Comparison of ENCODE assay signal across 10 cellular contexts in the genomic region with DNA sequence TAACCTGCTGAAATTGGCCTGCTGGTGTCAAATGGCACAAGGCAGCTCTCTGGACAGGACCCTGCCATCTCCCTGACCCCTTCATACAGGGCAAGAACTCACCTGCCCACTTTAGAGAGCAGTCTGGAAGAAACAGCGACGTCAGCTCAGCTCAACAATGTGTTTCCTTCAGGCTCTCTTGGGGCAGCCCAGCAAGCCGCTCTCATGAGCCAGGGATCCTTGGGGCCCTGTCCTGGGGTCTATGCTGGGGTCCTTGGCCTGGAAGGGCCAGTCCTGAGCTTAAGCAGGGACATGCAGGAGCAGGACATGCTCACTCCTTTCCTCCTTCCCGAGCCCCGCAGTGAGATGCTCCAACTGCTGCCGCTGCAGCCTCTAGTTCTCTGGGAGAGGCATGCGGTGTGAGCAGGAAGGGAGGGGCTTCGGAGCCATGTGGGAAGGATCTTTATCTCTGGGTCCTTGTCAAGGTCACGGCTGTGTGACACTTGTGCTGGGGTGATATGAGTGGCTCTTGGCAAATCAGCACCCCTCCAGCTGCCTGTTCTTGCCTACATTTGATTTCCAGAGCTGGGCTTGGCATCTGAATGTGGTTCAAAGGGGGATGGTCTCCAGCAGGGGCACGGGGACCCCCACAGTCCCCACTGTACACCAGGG. TPM values are rescaled to one million over a fixed set of nuclear protein-coding genes. Genes with fewer than 3 reads are reported as not detected.
A peak's percentile ranks its signal among the peaks of the same experiment; 100 is the strongest.
DNase-seq lines count a peak whose midpoint lies in the region; ATAC-seq, FAIRE-seq and TF ChIP-seq lines count a peak whose summit lies in the region.
"Had no signal": no experiment of that assay in that cellular context is flagged by ENCODE, and none has a peak within 500 bp of the region (broad histone marks: within the 10 kb centered on the region; RNA-seq: fewer than 3 reads in every experiment).

No MANE protein-coding gene starts in this region.

- H3K27me3 ChIP-seq in H1 (replicated peaks in 1 of 4; ENCODE audit: control insufficient read depth in 3 of 4, extremely low read depth in 1 of 4, insufficient read depth in 3 of 4, low read length in 3 of 4): peaks cover 16 to 63% (median 55%) of the 10 kb centered on the region in 4 experiments

- peak; percentile 58 for DNase-seq in DMS53 (lab: John Stamatoyannopoulos, UW)
- no peak for DNase-seq in DMS53 treated with DMSO at 0.1 percent for 48 hours (lab: John Stamatoyannopoulos, UW; ENCODE audit: unreplicated experiment)
- DNase-seq in H1 (ENCODE audit: low read depth in 1 of 2, low spot score in 2 of 2): no peak
- DNase-seq in mesothelial cell of epicardium (ENCODE audit: low spot score in 2 of 2, unreplicated experiment in 2 of 2): no peak
- DNase-seq in urothelium cell line (ENCODE audit: low spot score): peak; percentile 55
- no peak for DNase-seq in glomerular visceral epithelial cell (ENCODE audit: extremely low spot score)
- DNase-seq: 8988T; stimulated activated CD4-positive, alpha-beta T cell treated with anti-CD3 and anti-CD28 coated beads, Interleukin-1b, Interleukin-23, amount 100 ng/mL, for 48 hours had no signal

- no peak overlapping the region for H2AFZ ChIP-seq in H1 (ENCODE audit: low read length)

- no peak overlapping the region for H3K9ac ChIP-seq in H1 (replicated peaks in 1 of 4; ENCODE audit: extremely low read depth in 1 of 4, low read depth in 3 of 4, low read length in 3 of 4)

- no peaks in the 10 kb centered on the region for H3K79me1 ChIP-seq in H1 (ENCODE audit: low read depth, low read length)

- FAIRE-seq in H1 (lab: Jason Lieb, UNC) (no peak), urothelium cell line (lab: Jason Lieb, UNC) (peak; percentile 42)

- H3K9me3 ChIP-seq in H1 (ENCODE audit: insufficient read depth in 2 of 2, low read depth in 1 of 2, low read length in 1 of 2): no peaks in the 10 kb centered on the region

- H3K18ac ChIP-seq in H1 (ENCODE audit: extremely low read depth, low read length): no peak overlapping the region

- peak overlapping the region; percentile 88 for H3K27ac Mint-ChIP-seq in mesothelial cell of epicardium

- H3K9me3 Mint-ChIP-seq in mesothelial cell of epicardium: no peaks in the 10 kb centered on the region

- H4K20me1 ChIP-seq in H1 (replicated peaks in 1 of 2; ENCODE audit: control insufficient read depth in 1 of 2, insufficient read depth in 2 of 2, low read length in 2 of 2): peaks cover under 1 to 2% of the 10 kb centered on the region in 2 experiments

- H2BK120ac ChIP-seq in H1 (replicated peaks; ENCODE audit: low read depth, low read length): no peak overlapping the region

- no peak overlapping the region for H2BK12ac ChIP-seq in H1 (ENCODE audit: low read depth, low read length)

- H3K79me2 ChIP-seq in H1 (ENCODE audit: control insufficient read depth in 1 of 2, insufficient read depth in 2 of 2, low read length in 2 of 2): no peaks in the 10 kb centered on the region

- H4K8ac ChIP-seq in H1 (ENCODE audit: extremely low read depth, insufficient read depth, low read length): no peak overlapping the region

- no peaks in the 10 kb centered on the region for H3K36me3 ChIP-seq in H1 (ENCODE audit: control insufficient read depth in 2 of 4, insufficient read depth in 4 of 4, low read length in 3 of 4)

- H3K27me3 Mint-ChIP-seq in mesothelial cell of epicardium (ENCODE audit: low read depth): peaks cover 14% of the 10 kb centered on the region

- no peak overlapping the region for H3K4ac ChIP-seq in H1 (replicated peaks; ENCODE audit: insufficient read length, low read depth, low read length)

- peaks cover 42% of the 10 kb centered on the region for H3K4me1 Mint-ChIP-seq in mesothelial cell of epicardium

- TF ChIP-seq CTCF in H1 (IDR thresholded peaks at IDR 0.05; ENCODE audit: control extremely low read depth in 1 of 3, insufficient read depth in 1 of 3, low read depth in 1 of 3, low read length in 3 of 3) (no peak), mesothelial cell of epicardium (IDR thresholded peaks at IDR 0.05; ENCODE audit: unreplicated experiment) (no peak)

- H2BK5ac ChIP-seq in H1 (ENCODE audit: low read depth, low read length): no peak overlapping the region

- H3K36me3 Mint-ChIP-seq in mesothelial cell of epicardium: no peaks in the 10 kb centered on the region

- no peak for TF ChIP-seq POLR2A in H1 (IDR thresholded peaks at IDR 0.05; ENCODE audit: control extremely low read depth in 1 of 2, low read depth in 2 of 2, low read length in 2 of 2)

- H2BK15ac ChIP-seq in H1 (ENCODE audit: low read length): peak overlapping the region; percentile 72; the same call in 1 of the 2 replicates

- TF ChIP-seq RAD21 in H1 (IDR thresholded peaks at IDR 0.05 in 1 of 2, conservative IDR thresholded peaks at IDR 0.05 in 1 of 2; ENCODE audit: low read depth in 2 of 2, low read length in 2 of 2): no peak

- CTCF ChIA-PET in H1 (lab: Charles Lee; ENCODE audit: partially characterized antibody): interaction anchor here (1.1 to 6.3 kb wide), 6 partner anchors 10 to 46 kb away, joined by 3 to 55 read pairs (median 9); no protein-coding TSS in a partner anchor

- H4K91ac ChIP-seq in H1 (replicated peaks; ENCODE audit: insufficient read length, low read length): no peak overlapping the region

- no peak overlapping the region for H3K4me3 Mint-ChIP-seq in mesothelial cell of epicardium

- no peak overlapping the region for H4K5ac ChIP-seq in H1 (ENCODE audit: insufficient read length, low read depth, low read length)

- ATAC-seq in HG02610 (IDR thresholded peaks at IDR 0.05; ENCODE audit: unreplicated experiment) (no peak), HG02973 (IDR thresholded peaks at IDR 0.05; ENCODE audit: unreplicated experiment) (no peak)

- peaks cover 3 to 7% (median 6%) of the 10 kb centered on the region in 4 experiments; a peak in 4 of 7 replicates for H3K4me1 ChIP-seq in H1 (replicated peaks in 1 of 4; ENCODE audit: control insufficient read depth in 3 of 4, insufficient read depth in 4 of 4, low read length in 3 of 4)

- no peak overlapping the region; a peak in 1 of 4 replicates for H3K4me2 ChIP-seq in H1 (ENCODE audit: insufficient read depth in 1 of 2, low read depth in 2 of 2, low read length in 2 of 2)

- peaks cover 9% of the 10 kb centered on the region; the same call in 1 of the 2 replicates for H3K23me2 ChIP-seq in H1 (ENCODE audit: low read depth, low read length)

- no peak for TF ChIP-seq EP300 in H1 (IDR thresholded peaks at IDR 0.05; ENCODE audit: borderline replicate concordance in 1 of 2, low read depth in 2 of 2, low read length in 2 of 2)

- H2AK5ac ChIP-seq in H1 (ENCODE audit: low read depth, low read length): no peak overlapping the region

- WGBS in H1 (ENCODE audit: extremely low coverage in 1 of 2, insufficient coverage in 1 of 2, insufficient read length in 1 of 2, insufficient replicate concordance in 2 of 2, low coverage in 1 of 2, low lambda C conversion rate in 2 of 2, missing lambda C conversion rate in 1 of 2), 2 experiments: 85% methylated on average over 10 of the region's 10 CpGs; no CpG with 5 or more reads in 1 of the 2 experiments

- POLR2A ChIA-PET in H1 (lab: Charles Lee; ENCODE audit: partially characterized antibody): interaction anchor here (1.0 kb wide), 1 partner anchor 13 kb away, joined by 3 read pairs; no protein-coding TSS in a partner anchor

- no peak overlapping the region for H2BK20ac ChIP-seq in H1 (ENCODE audit: low read length)

- H3K14ac ChIP-seq in H1 (ENCODE audit: insufficient read length): no peak overlapping the region

- H3K27ac ChIP-seq in H1 (ENCODE audit: low read depth, low read length): no peak overlapping the region

- no peak overlapping the region for H3K56ac ChIP-seq in H1 (replicated peaks; ENCODE audit: insufficient read length, low read depth, low read length)

- H3K23ac ChIP-seq in H1 (ENCODE audit: insufficient read length): no peak overlapping the region

- no peak overlapping the region for H3K4me3 ChIP-seq in H1 (ENCODE audit: extremely low read depth in 1 of 4, insufficient read depth in 2 of 4, low read depth in 3 of 4, low read length in 4 of 4)

RNA-seq across cellular contexts. Expression of a gene that starts 3.4 kb away (rescaled TPM):
- 2.5 and 3.5 TPM in 2 replicates for total RNA-seq in H1 (2021; fragmentation: NEBNext Ultra II Directional; extraction: Animal tissue kit (Norgen Biotek cat#: 25700))
- 1.5 and 2.1 TPM in 2 replicates for polyA plus RNA-seq in H1 (2011; rRNA removed)
- polyA plus RNA-seq in H1 (2011; cell fraction: cytosol; rRNA removed): 1.1 TPM
- 1.8 TPM for polyA plus RNA-seq in H1 (2011; cell fraction: nucleus; rRNA removed)
- polyA plus RNA-seq in H1 (2012, experiment 1 of 2): 1.4 to 2.4 TPM (median 1.9 TPM) in 4 replicates
- polyA plus RNA-seq in H1 (2012, experiment 2 of 2): 2.1 TPM
- 0.83 TPM for polyA plus RNA-seq in H1 (2013, experiment 1 of 2)
- 0.87 TPM for polyA plus RNA-seq in H1 (2013, experiment 2 of 2)
- polyA minus RNA-seq in H1 (2011; rRNA and poly(A)+ RNA removed): 0.44 and 0.49 TPM in 2 replicates
- 0.95 TPM for polyA minus RNA-seq in H1 (2011; cell fraction: cytosol; rRNA and poly(A)+ RNA removed)
- polyA minus RNA-seq in H1 (2011; cell fraction: nucleus; rRNA and poly(A)+ RNA removed): 1.3 TPM
- total RNA-seq in mesothelial cell of epicardium: 21.9 to 22.1 TPM (median 22.1 TPM) in 3 replicates

RNA-seq across cellular contexts. Expression of a gene that starts 17.8 kb away (rescaled TPM):
- total RNA-seq in H1 (2021; fragmentation: NEBNext Ultra II Directional; extraction: Animal tissue kit (Norgen Biotek cat#: 25700)): 30.7 and 32.6 TPM in 2 replicates
- polyA plus RNA-seq in H1 (2011; rRNA removed): 23.0 and 28.3 TPM in 2 replicates
- 19.0 TPM for polyA plus RNA-seq in H1 (2011; cell fraction: cytosol; rRNA removed)
- 28.5 TPM for polyA plus RNA-seq in H1 (2011; cell fraction: nucleus; rRNA removed)
- 19.2 to 24.9 TPM (median 22.0 TPM) in 4 replicates for polyA plus RNA-seq in H1 (2012, experiment 1 of 2)
- 28.3 TPM for polyA plus RNA-seq in H1 (2012, experiment 2 of 2)
- polyA plus RNA-seq in H1 (2013, experiment 1 of 2): 21.6 TPM
- polyA plus RNA-seq in H1 (2013, experiment 2 of 2): 24.5 TPM
- polyA minus RNA-seq in H1 (2011; rRNA and poly(A)+ RNA removed): 23.3 and 23.8 TPM in 2 replicates
- polyA minus RNA-seq in H1 (2011; cell fraction: cytosol; rRNA and poly(A)+ RNA removed): 28.7 TPM
- 13.1 TPM for polyA minus RNA-seq in H1 (2011; cell fraction: nucleus; rRNA and poly(A)+ RNA removed)
- 64.2 to 79.3 TPM (median 68.2 TPM) in 3 replicates for total RNA-seq in mesothelial cell of epicardium

RNA-seq across cellular contexts. Expression of a gene that starts 47.2 kb away (rescaled TPM):
- 30.6 and 36.1 TPM in 2 replicates for total RNA-seq in H1 (2021; fragmentation: NEBNext Ultra II Directional; extraction: Animal tissue kit (Norgen Biotek cat#: 25700))
- 9.3 and 18.8 TPM in 2 replicates for polyA plus RNA-seq in H1 (2011; rRNA removed)
- polyA plus RNA-seq in H1 (2011; cell fraction: cytosol; rRNA removed): 22.9 TPM
- 218 TPM for polyA plus RNA-seq in H1 (2011; cell fraction: nucleus; rRNA removed)
- polyA plus RNA-seq in H1 (2012, experiment 1 of 2): 18.7 to 30.4 TPM (median 25.2 TPM) in 4 replicates
- 8.1 TPM for polyA plus RNA-seq in H1 (2012, experiment 2 of 2)
- 13.4 TPM for polyA plus RNA-seq in H1 (2013, experiment 1 of 2)
- 12.1 TPM for polyA plus RNA-seq in H1 (2013, experiment 2 of 2)
- polyA minus RNA-seq in H1 (2011; rRNA and poly(A)+ RNA removed): 9.8 and 10.3 TPM in 2 replicates
- 17.5 TPM for polyA minus RNA-seq in H1 (2011; cell fraction: cytosol; rRNA and poly(A)+ RNA removed)
- 28.1 TPM for polyA minus RNA-seq in H1 (2011; cell fraction: nucleus; rRNA and poly(A)+ RNA removed)
- total RNA-seq in mesothelial cell of epicardium: 72.5 to 77.7 TPM (median 76.2 TPM) in 3 replicates

RNA-seq across cellular contexts. Expression of a gene that starts 47.7 kb away (rescaled TPM):
- total RNA-seq in H1 (2021; fragmentation: NEBNext Ultra II Directional; extraction: Animal tissue kit (Norgen Biotek cat#: 25700)): 53.8 and 56.1 TPM in 2 replicates
- 61.6 and 87.5 TPM in 2 replicates for polyA plus RNA-seq in H1 (2011; rRNA removed)
- 27.3 TPM for polyA plus RNA-seq in H1 (2011; cell fraction: cytosol; rRNA removed)
- 94.7 TPM for polyA plus RNA-seq in H1 (2011; cell fraction: nucleus; rRNA removed)
- polyA plus RNA-seq in H1 (2012, experiment 1 of 2): 60.4 to 89.3 TPM (median 80.4 TPM) in 4 replicates
- polyA plus RNA-seq in H1 (2012, experiment 2 of 2): 91.4 TPM
- polyA plus RNA-seq in H1 (2013, experiment 1 of 2): 75.5 TPM
- 60.2 TPM for polyA plus RNA-seq in H1 (2013, experiment 2 of 2)
- 39.2 and 40.3 TPM in 2 replicates for polyA minus RNA-seq in H1 (2011; rRNA and poly(A)+ RNA removed)
- 57.8 TPM for polyA minus RNA-seq in H1 (2011; cell fraction: cytosol; rRNA and poly(A)+ RNA removed)
- polyA minus RNA-seq in H1 (2011; cell fraction: nucleus; rRNA and poly(A)+ RNA removed): 38.8 TPM
- 373 to 393 TPM (median 375 TPM) in 3 replicates for total RNA-seq in mesothelial cell of epicardium

Comparison
In these comparisons a context has a peak if more than half of its experiments do, and no peak if none do; other contexts are left out.
1. DNase-seq: peak in DMS53 (single experiment) and urothelium cell line (single experiment); none in DMS53 treated with DMSO at 0.1 percent for 48 hours (single experiment), H1 (0 of 2), mesothelial cell of epicardium (0 of 2) and glomerular visceral epithelial cell (single experiment).